8 cellular contexts compared by ENCODE assay signal in the genomic region with DNA sequence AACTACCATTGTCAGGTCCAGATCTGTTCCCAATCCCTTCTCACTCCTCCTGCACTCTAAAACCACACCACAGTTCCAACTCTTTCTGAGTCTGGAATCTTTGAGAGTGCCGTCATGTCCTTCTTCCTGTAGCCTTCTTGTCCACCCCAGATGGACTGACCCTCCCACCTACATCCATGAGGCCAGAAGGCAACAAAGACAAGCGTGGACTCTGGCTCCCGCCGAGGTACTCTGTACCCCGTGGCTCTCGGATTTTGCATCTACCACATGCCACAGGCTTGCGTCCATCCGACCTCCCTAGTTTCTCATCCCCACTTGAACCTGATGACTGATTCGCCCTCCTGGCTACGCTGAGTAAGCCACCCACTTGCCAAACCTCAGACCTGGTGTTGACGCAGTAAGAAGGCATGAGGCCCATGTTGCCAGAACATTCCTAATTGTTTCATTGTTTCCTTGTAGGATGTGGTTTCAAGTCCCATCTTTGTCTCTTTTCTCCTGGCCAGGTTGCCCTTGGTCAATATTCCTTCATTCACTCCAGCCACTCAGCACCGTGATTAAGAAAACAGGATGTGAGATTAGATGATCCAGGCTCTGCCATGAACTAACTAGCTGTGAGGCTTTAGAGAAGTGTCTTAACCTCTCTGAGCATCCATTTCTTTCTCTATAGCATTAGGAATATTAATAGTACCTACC. TPM values are rescaled to one million over a fixed set of nuclear protein-coding genes. Genes with fewer than 3 reads are reported as not detected.
DNase-seq lines count a peak whose midpoint lies in the region; ATAC-seq and TF ChIP-seq lines count a peak whose summit lies in the region.

No MANE protein-coding gene starts in this region.

- no peak overlapping the region for H2BK20ac ChIP-seq in H9 (ENCODE audit: low read depth, low read length, poor library complexity, severe bottlenecking)

- no peak overlapping the region for H3K23ac ChIP-seq in H9 (ENCODE audit: insufficient read length, low read depth, low read length)

- H3K4me1 Mint-ChIP-seq in H9: peaks cover 32 to 39% of the 10 kb centered on the region in 2 experiments

- peak overlapping the region; percentile 2 for H4K91ac ChIP-seq in H9 (ENCODE audit: insufficient read length, low read depth, low read length)

- H3K4ac ChIP-seq in H9 (ENCODE audit: low read depth, low read length): no peak overlapping the region

- H3K23me2 ChIP-seq in H9 (ENCODE audit: insufficient read length, low read depth, low read length, poor library complexity, severe bottlenecking): no peaks in the 10 kb centered on the region

- in situ Hi-C loops in HAP-1 (cut with MboI; ENCODE audit: low sequenced_read_pairs): loop anchor here (10.0 kb wide), 1 partner anchor 88 kb away; no protein-coding TSS in a partner anchor

- H3K79me2 ChIP-seq in H9 (ENCODE audit: insufficient read depth, low read length): no peaks in the 10 kb centered on the region

- no peak overlapping the region for H2BK120ac ChIP-seq in H9 (ENCODE audit: low read depth, low read length, poor library complexity, severe bottlenecking)

- no peak overlapping the region for H2AFZ ChIP-seq in H9 (ENCODE audit: low read length)

- peak overlapping the region; percentile 80 for H2BK12ac ChIP-seq in H9 (ENCODE audit: insufficient read length, low read depth, low read length)

- DNase-seq in H9 (no peak), glomerular visceral epithelial cell (ENCODE audit: extremely low spot score) (peak; percentile 98), spleen (no peak), hippocampal formation (lab: John Stamatoyannopoulos, UW) (no peak), HAP-1 (ENCODE audit: low spot score in 2 of 2) (no peak), sciatic nerve (ENCODE audit: low spot score) (no peak)

- H3K9ac ChIP-seq in H9 (ENCODE audit: extremely low read depth, insufficient read length, low read length): no peak overlapping the region

- intact Hi-C loops in spleen (cut with DNase I; ENCODE audit: low total_unique reads): no loop called here
- intact Hi-C loops in sciatic nerve (cut with DNase I): no loop called here

- TF ChIP-seq CTCF in H9 (conservative IDR thresholded peaks at IDR 0.05) (no peak), VCaP (conservative IDR thresholded peaks at IDR 0.05) (no peak), spleen (IDR thresholded peaks at IDR 0.05 in 8 of 11, conservative IDR thresholded peaks at IDR 0.05 in 3 of 11) (no peak)

- no CpG with 5 or more reads among the region's 12 CpGs for WGBS in H9 (ENCODE audit: extremely low coverage, insufficient read length, low lambda C conversion rate)
- 89 to 97% (median 91%) methylated on average over 12 of the region's 12 CpGs for WGBS in spleen, 5 donors

- H3T11ph ChIP-seq in H9 (ENCODE audit: low read length): no peak overlapping the region

- H4K20me1 ChIP-seq in H9 (ENCODE audit: control insufficient read depth, insufficient read depth, insufficient read length): no peaks in the 10 kb centered on the region

- H3K79me1 ChIP-seq in H9 (ENCODE audit: insufficient read depth, low read depth, low read length, poor library complexity, severe bottlenecking): no peaks in the 10 kb centered on the region

- peak overlapping the region in 1 of 3 experiments; percentile 72; a peak in 2 of 7 replicates for H3K27ac Mint-ChIP-seq in H9

- H3K4me3 ChIP-seq in spleen: no peak overlapping the region
- no peak overlapping the region for H3K4me3 ChIP-seq in HAP-1

- H3K27me3 ChIP-seq in H9 (ENCODE audit: insufficient read depth, low read length): no peaks in the 10 kb centered on the region
- no peaks in the 10 kb centered on the region for H3K27me3 ChIP-seq in spleen (replicated peaks in 1 of 7)
- no peaks in the 10 kb centered on the region for H3K27me3 ChIP-seq in HAP-1 (ENCODE audit: low read depth)

- H2AK5ac ChIP-seq in H9 (ENCODE audit: insufficient read length, low read length): peak overlapping the region; percentile 0

- H3K4me2 ChIP-seq in H9 (ENCODE audit: insufficient read depth, insufficient read length, low read length): no peak overlapping the region

- H3K9me3 ChIP-seq in H9 (ENCODE audit: control insufficient read depth, low read depth, low read length): no peaks in the 10 kb centered on the region
- H3K9me3 ChIP-seq in spleen: peaks cover 0 to 12% (median 6%) of the 10 kb centered on the region in 8 donors
- H3K9me3 ChIP-seq in HAP-1: peaks cover 7% of the 10 kb centered on the region

- no peak for TF ChIP-seq POLR2A in spleen (IDR thresholded peaks at IDR 0.05)

- H3K4me3 Mint-ChIP-seq in H9: no peak overlapping the region; a peak in 1 of 5 replicates

- H3K27me3 Mint-ChIP-seq in H9 (ENCODE audit: low read depth): no peaks in the 10 kb centered on the region; the same call in none of the 2 replicates

- H3K56ac ChIP-seq in H9 (ENCODE audit: insufficient read length, low read depth, low read length): no peak overlapping the region

- no peaks in the 10 kb centered on the region for H3K36me3 ChIP-seq in spleen
- no peaks in the 10 kb centered on the region for H3K36me3 ChIP-seq in HAP-1 (replicated peaks)

- H3K4me1 ChIP-seq in H9 (ENCODE audit: insufficient read depth, low read length): peaks cover 12% of the 10 kb centered on the region; the same call in 1 of the 2 replicates
- H3K4me1 ChIP-seq in spleen: peaks cover 0 to 31% (median 11%) of the 10 kb centered on the region in 6 donors
- peaks cover 7% of the 10 kb centered on the region; the same call in 1 of the 2 replicates for H3K4me1 ChIP-seq in HAP-1

- H3K27ac ChIP-seq in H9 (ENCODE audit: insufficient read length, low read depth, low read length) (no peak overlapping the region), VCaP (peak overlapping the region; percentile 58), spleen (peak overlapping the region in 7 of 8 donors; percentile 22 to 81 (median 73))

- peaks cover 10 to 11% of the 10 kb centered on the region in 2 experiments for H3K9me3 Mint-ChIP-seq in H9

- ATAC-seq in GM19467 (IDR thresholded peaks at IDR 0.05; ENCODE audit: unreplicated experiment) (no peak), sciatic nerve (no peak)

- H3K36me3 Mint-ChIP-seq in H9 (ENCODE audit: insufficient read depth in 1 of 3, low read depth in 3 of 3): peaks cover 0 to 11% (median 4%) of the 10 kb centered on the region in 3 experiments; a peak in 4 of 7 replicates

- H4K8ac ChIP-seq in H9 (replicated peaks; ENCODE audit: insufficient read length, low read depth, low read length): peak overlapping the region; percentile 31

- no peak overlapping the region for H4K5ac ChIP-seq in H9 (ENCODE audit: insufficient read length, low read depth, low read length)

- no peak overlapping the region for H2BK15ac ChIP-seq in H9 (ENCODE audit: low read depth, low read length)

- no peak overlapping the region for H3K18ac ChIP-seq in H9 (ENCODE audit: insufficient read length, low read depth, low read length)

- no peak overlapping the region for H3K14ac ChIP-seq in H9 (ENCODE audit: insufficient read depth, low read length)

- no peak overlapping the region for H2BK5ac ChIP-seq in H9 (ENCODE audit: insufficient read length, low read length)

RNA-seq across cellular contexts. Expression of a gene that starts 1.1 kb away (rescaled TPM):
- total RNA-seq in H9 (2021): 12.7 and 14.6 TPM in 2 replicates
- total RNA-seq in spleen: 100 to 1,000 TPM in 2 of 7 donors, 10 to 100 TPM in 5; 42.8 to 122 (median 73.7) TPM
- polyA plus RNA-seq in spleen: 1 to 10 TPM; 4.8 to 8.4 (median 5.6) TPM
- 117 TPM for total RNA-seq in sciatic nerve
